21 cellular contexts compared by ENCODE assay signal in the genomic region with DNA sequence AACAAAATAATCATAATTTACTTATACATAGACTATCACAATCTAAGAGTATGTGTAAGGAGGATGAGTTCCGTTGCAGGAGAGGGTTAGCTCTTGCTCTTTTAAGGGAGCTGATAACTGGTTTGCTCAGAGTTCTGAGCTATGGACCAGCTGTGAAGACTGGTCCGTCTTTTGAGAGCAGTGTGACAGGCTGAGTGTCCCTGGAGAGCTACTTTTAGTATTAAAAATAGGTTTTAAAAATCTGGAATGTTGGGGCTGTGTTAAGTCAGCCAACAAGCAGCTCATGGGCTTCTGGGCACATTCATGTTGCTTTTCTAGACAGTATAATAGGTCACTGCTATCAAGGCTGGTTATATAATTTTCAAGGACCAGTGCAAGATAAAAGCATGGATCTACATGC. TPM values are rescaled to one million over a fixed set of nuclear protein-coding genes. Genes with fewer than 3 reads are reported as not detected.
A peak's percentile ranks its signal among the peaks of the same experiment; 100 is the strongest.
DNase-seq lines count a peak whose midpoint lies in the region; ATAC-seq and TF ChIP-seq lines count a peak whose summit lies in the region.
"Had no signal": no experiment of that assay in that cellular context is flagged by ENCODE, and none has a peak within 500 bp of the region (broad histone marks: within the 10 kb centered on the region; RNA-seq: fewer than 3 reads in every experiment).

No MANE protein-coding gene starts in this region.

- no peak overlapping the region for H3K27ac ChIP-seq in right cardiac atrium (ENCODE audit: low read length)
- no peak overlapping the region for H3K27ac ChIP-seq in endodermal cell (ENCODE audit: low read depth, low read length)
- H3K27ac ChIP-seq in mesendoderm (ENCODE audit: low read depth, low read length): no peak overlapping the region
- H3K27ac ChIP-seq in vagina: no peak overlapping the region
- H3K27ac ChIP-seq: Peyer's patch, SJCRH30 had no signal

- H3K18ac ChIP-seq in mesendoderm (ENCODE audit: low read length): no peak overlapping the region

- H3K4me3 Mint-ChIP-seq in endodermal cell: peak overlapping the region; percentile 54

- peak overlapping the region; percentile 12 for H2AK5ac ChIP-seq in mesendoderm (ENCODE audit: low read length)

- H3K4me1 ChIP-seq in right cardiac atrium (ENCODE audit: control insufficient read depth, insufficient read depth, low read length) (peaks cover 2% of the 10 kb centered on the region), endodermal cell (ENCODE audit: control insufficient read depth, insufficient read depth, low read length) (peaks cover 22% of the 10 kb centered on the region), mesendoderm (ENCODE audit: control insufficient read depth, low read depth, low read length) (peaks cover 15% of the 10 kb centered on the region), vagina (no peaks in the 10 kb centered on the region)
- H3K4me1 ChIP-seq: SJCRH30 had no signal

- TF ChIP-seq CTCF in endodermal cell (conservative IDR thresholded peaks at IDR 0.05): no peak
- no peak for TF ChIP-seq CTCF in vagina (IDR thresholded peaks at IDR 0.05)

- H3K4me3 ChIP-seq in right cardiac atrium (ENCODE audit: low read length) (no peak overlapping the region), endodermal cell (ENCODE audit: low read length) (no peak overlapping the region), mesendoderm (ENCODE audit: low read length) (no peak overlapping the region), vagina (no peak overlapping the region)
- H3K4me3 ChIP-seq: Peyer's patch, SJCRH30 had no signal

- H3K9me3 ChIP-seq in right cardiac atrium (ENCODE audit: control insufficient read depth, low read length) (no peaks in the 10 kb centered on the region), endodermal cell (ENCODE audit: control insufficient read depth, low read length) (peaks cover 13% of the 10 kb centered on the region), vagina (no peaks in the 10 kb centered on the region)
- H3K9me3 ChIP-seq: Peyer's patch, SJCRH30 had no signal

- no peak overlapping the region for H3K56ac ChIP-seq in mesendoderm (ENCODE audit: low read length)

- ATAC-seq in Right ventricle myocardium superior (ENCODE audit: poor library complexity): peak; percentile 28
- no peak for ATAC-seq in right cardiac atrium
- no peak for ATAC-seq in GM21390 (IDR thresholded peaks at IDR 0.05; ENCODE audit: unreplicated experiment)
- ATAC-seq: SK-N-SH treated with all-trans-retinoic acid at 6 μM for 48 hours had no signal

- no peak overlapping the region for H3K4ac ChIP-seq in mesendoderm (ENCODE audit: low read depth, low read length)

- H3K4me1 Mint-ChIP-seq in endodermal cell: peaks cover 56% of the 10 kb centered on the region

- no peaks in the 10 kb centered on the region for H3K27me3 Mint-ChIP-seq in endodermal cell (ENCODE audit: insufficient read depth)

- H2BK5ac ChIP-seq in mesendoderm (ENCODE audit: low read length): peak overlapping the region; percentile 28

- H3K79me1 ChIP-seq in mesendoderm (ENCODE audit: low read length): peaks cover 5% of the 10 kb centered on the region

- intact Hi-C loops in Right ventricle myocardium superior (cut with DNase I) (no loop called here), right cardiac atrium (cut with DNase I) (no loop called here), vagina (cut with DNase I) (no loop called here)

- peaks cover 14% of the 10 kb centered on the region for H3K9me3 Mint-ChIP-seq in endodermal cell

- H4K5ac ChIP-seq in mesendoderm (ENCODE audit: low read length): no peak overlapping the region

- no peak overlapping the region for H3K4me2 ChIP-seq in mesendoderm (ENCODE audit: low read length)

- no peaks in the 10 kb centered on the region for H3K79me2 ChIP-seq in mesendoderm (ENCODE audit: control insufficient read depth, insufficient read depth, low read length)

- H3K27me3 ChIP-seq in right cardiac atrium (ENCODE audit: control insufficient read depth, insufficient read depth) (no peaks in the 10 kb centered on the region), endodermal cell (ENCODE audit: control insufficient read depth, insufficient read depth, low read length, poor library complexity, severe bottlenecking) (no peaks in the 10 kb centered on the region), mesendoderm (ENCODE audit: insufficient read depth, low read length, poor library complexity) (no peaks in the 10 kb centered on the region), vagina (no peaks in the 10 kb centered on the region)
- H3K27me3 ChIP-seq: Peyer's patch, SJCRH30 had no signal

- no peak overlapping the region for H3K27ac Mint-ChIP-seq in endodermal cell

- WGBS in right cardiac atrium: 47% methylated on average over 2 of the region's 2 CpGs
- 80% methylated on average over 2 of the region's 2 CpGs; no CpG with 5 or more reads in 1 of the 2 experiments for WGBS in endodermal cell (ENCODE audit: insufficient coverage in 1 of 2, insufficient read length in 1 of 2), 2 experiments
- WGBS in mesendoderm (ENCODE audit: extremely low coverage, insufficient coverage, low lambda C conversion rate): no CpG with 5 or more reads among the region's 2 CpGs

- H2BK120ac ChIP-seq in mesendoderm (ENCODE audit: low read depth, low read length): no peak overlapping the region

- H4K8ac ChIP-seq in mesendoderm (ENCODE audit: low read depth, low read length): no peak overlapping the region

- H3K9ac ChIP-seq in endodermal cell (ENCODE audit: extremely low read depth, low read length, poor library complexity, severe bottlenecking) (no peak overlapping the region), mesendoderm (ENCODE audit: low read length) (no peak overlapping the region)

- no peaks in the 10 kb centered on the region for H3K36me3 ChIP-seq in endodermal cell (ENCODE audit: control insufficient read depth, insufficient read depth, low read length)
- H3K36me3 ChIP-seq in mesendoderm (ENCODE audit: control insufficient read depth, insufficient read depth, low read length): no peaks in the 10 kb centered on the region
- H3K36me3 ChIP-seq in vagina: no peaks in the 10 kb centered on the region
- H3K36me3 ChIP-seq: Peyer's patch, SJCRH30 had no signal

- no peak overlapping the region for H2BK15ac ChIP-seq in mesendoderm (replicated peaks; ENCODE audit: low read depth)

- peaks cover 9% of the 10 kb centered on the region for H3K36me3 Mint-ChIP-seq in endodermal cell (ENCODE audit: low read depth)

- no peak overlapping the region for H3K23ac ChIP-seq in mesendoderm (ENCODE audit: low read length)

- TF ChIP-seq POLR2A in vagina (IDR thresholded peaks at IDR 0.05): no peak

- DNase-seq in Right ventricle myocardium superior (no peak), right cardiac atrium (no peak), endodermal cell (peak; percentile 13), mesendoderm (no peak), vagina (ENCODE audit: extremely low spot score in 2 of 2) (no peak), SHP77 (lab: John Stamatoyannopoulos, UW) (no peak)
- DNase-seq: Calu3, HCEC 1CT, IMR-90, KG1, MM.1S, NCI-H1694, NCI-H345, OCI-M1, Peyer's patch had no signal

RNA-seq across cellular contexts. Expression of a gene that starts 41.5 kb away (rescaled TPM):
- 26.7 TPM for total RNA-seq in Right ventricle myocardium superior
- total RNA-seq in right cardiac atrium: 10 to 100 TPM; 26.4 to 32.7 (median 30.2) TPM
- polyA plus RNA-seq in right cardiac atrium: 11.5 TPM
- 10 to 100 TPM; 39.0 to 43.0 TPM for total RNA-seq in endodermal cell
- 30.6 TPM for polyA plus RNA-seq in endodermal cell (2013, experiment 1 of 2)
- polyA plus RNA-seq in endodermal cell (2013, experiment 2 of 2): 28.4 TPM
- polyA plus RNA-seq in mesendoderm (2013, experiment 1 of 2): 24.4 TPM
- 22.9 TPM for polyA plus RNA-seq in mesendoderm (2013, experiment 2 of 2)
- total RNA-seq in vagina: 35.4 TPM

RNA-seq across cellular contexts. Expression of a gene that starts 49.8 kb away (rescaled TPM):
- 0.32 TPM for total RNA-seq in Right ventricle myocardium superior
- under 1 TPM; 0.15 to 0.29 (median 0.28) TPM for total RNA-seq in right cardiac atrium
- polyA plus RNA-seq in right cardiac atrium: 0.23 TPM
- total RNA-seq in endodermal cell: under 1 TPM; 0.38 to 0.64 TPM
- polyA plus RNA-seq in endodermal cell (2013, experiment 1 of 2): not detected
- polyA plus RNA-seq in endodermal cell (2013, experiment 2 of 2): 0.87 TPM
- 0.67 TPM for polyA plus RNA-seq in mesendoderm (2013, experiment 1 of 2)
- 0.56 TPM for polyA plus RNA-seq in mesendoderm (2013, experiment 2 of 2)
- not detected for total RNA-seq in vagina
- total RNA-seq: A172, Calu3, H1, IMR-90, SJCRH30 had no signal
- polyA plus RNA-seq: BJ, H1, IMR-90 had no signal
